ENCODE assay signal across 10 cellular contexts in genomic region chr20:14264869-14265268, GRCh38.
DNase-seq lines count a peak whose midpoint lies in the region; TF ChIP-seq lines count a peak whose summit lies in the region.
"Had no signal": no experiment of that assay in that cellular context is flagged by ENCODE, and none has a peak within 500 bp of the region (broad histone marks: within the 10 kb centered on the region; RNA-seq: fewer than 3 reads in every experiment).

No MANE protein-coding gene starts in this region.

- DNase-seq in DMS 273 (lab: John Stamatoyannopoulos, UW; ENCODE audit: unreplicated experiment) (peak; percentile 18), astrocyte of the cerebellum (ENCODE audit: low read depth) (no peak), occipital lobe (lab: John Stamatoyannopoulos, UW) (no peak), HUDEP-2 (lab: John Stamatoyannopoulos, UW; ENCODE audit: unreplicated experiment in 76 of 76) (no peak), NCI-H1105 (lab: John Stamatoyannopoulos, UW) (no peak), suprapubic skin (ENCODE audit: low spot score in 2 of 2) (no peak)
- DNase-seq: caudate nucleus, NCI-H1694 had no signal

- H3K9me3 ChIP-seq in liver (ENCODE audit: control insufficient read depth in 4 of 4, low read length in 3 of 4) = no peaks in the 10 kb centered on the region
- no peaks in the 10 kb centered on the region for H3K9me3 ChIP-seq in suprapubic skin

- H3K36me3 ChIP-seq in liver (ENCODE audit: control insufficient read depth in 4 of 4, insufficient read depth in 3 of 4, low read depth in 1 of 4, low read length in 3 of 4) (no peaks in the 10 kb centered on the region), suprapubic skin (no peaks in the 10 kb centered on the region)

- H3K27me3 ChIP-seq in liver (ENCODE audit: control insufficient read depth in 4 of 4, insufficient read depth in 4 of 4, low read length in 3 of 4) = no peaks in the 10 kb centered on the region
- no peaks in the 10 kb centered on the region for H3K27me3 ChIP-seq in suprapubic skin

- TF ChIP-seq EP300 in Ishikawa (IDR thresholded peaks at IDR 0.05; ENCODE audit: borderline replicate concordance) = no peak
- no peak for TF ChIP-seq EP300 in suprapubic skin (IDR thresholded peaks at IDR 0.05)

- H3K27ac ChIP-seq in liver (ENCODE audit: low read depth in 1 of 2, low read length in 2 of 2) = no peak overlapping the region
- H3K27ac ChIP-seq in suprapubic skin = no peak overlapping the region

- TF ChIP-seq RAD21 in Ishikawa (IDR thresholded peaks at IDR 0.05; ENCODE audit: low read depth) (peak; percentile 22; the same call in 1 of the 2 replicates), liver (IDR thresholded peaks at IDR 0.05) (peak in 1 of 2 donors; percentile 50)

- H3K9ac ChIP-seq in liver (ENCODE audit: low read depth in 1 of 2, low read length in 2 of 2) = no peak overlapping the region

- H3K4me1 ChIP-seq in liver (ENCODE audit: control insufficient read depth in 4 of 4, insufficient read depth in 4 of 4, low read length in 3 of 4) (no peaks in the 10 kb centered on the region), suprapubic skin (peaks cover 1% of the 10 kb centered on the region)

- in situ Hi-C loops in astrocyte of the cerebellum (cut with HindIII; ENCODE audit: low sequenced_read_pairs) = no loop called here

- TF ChIP-seq CTCF in astrocyte of the cerebellum (IDR thresholded peaks at IDR 0.05; ENCODE audit: low read depth, low read length, missing control alignments) (peak; percentile 19), liver (IDR thresholded peaks at IDR 0.05; ENCODE audit: low read depth, low read length, missing input control) (peak; percentile 14), suprapubic skin (IDR thresholded peaks at IDR 0.05) (no peak)

- H3K4me3 ChIP-seq in astrocyte of the cerebellum (ENCODE audit: low read depth, low read length) = no peak overlapping the region
- H3K4me3 ChIP-seq in liver (ENCODE audit: low read depth in 1 of 3, low read length in 3 of 3) = no peak overlapping the region
- no peak overlapping the region for H3K4me3 ChIP-seq in suprapubic skin

- TF ChIP-seq POLR2A in suprapubic skin (IDR thresholded peaks at IDR 0.05) = no peak

TF ChIP-seq in Ishikawa, 13 proteins besides CTCF, POLR2A, EP300 and RAD21:
- no peak for TF ChIP-seq CREB1 (IDR thresholded peaks at IDR 0.05; ENCODE audit: low read depth)
- TF ChIP-seq ZBTB7A (IDR thresholded peaks at IDR 0.05; ENCODE audit: low read depth) = no peak
- TF ChIP-seq REST (IDR thresholded peaks at IDR 0.05; ENCODE audit: low read depth) = no peak
- TF ChIP-seq CEBPB (IDR thresholded peaks at IDR 0.05) = no peak
- no peak for TF ChIP-seq USF1 (IDR thresholded peaks at IDR 0.05)
- no peak for TF ChIP-seq TEAD4 (IDR thresholded peaks at IDR 0.05)
- TF ChIP-seq TCF12 (IDR thresholded peaks at IDR 0.05; ENCODE audit: low read depth) = no peak
- no peak for TF ChIP-seq YY1 (IDR thresholded peaks at IDR 0.05; ENCODE audit: low read depth)
- TF ChIP-seq FOXM1 (IDR thresholded peaks at IDR 0.05; ENCODE audit: borderline replicate concordance, low read depth) = no peak
- no peak for TF ChIP-seq TAF1 (IDR thresholded peaks at IDR 0.05; ENCODE audit: low read depth)
- TF ChIP-seq EGR1 (IDR thresholded peaks at IDR 0.05) = no peak
- no peak for TF ChIP-seq MAX (IDR thresholded peaks at IDR 0.05)
- TF ChIP-seq NFIC (IDR thresholded peaks at IDR 0.05) = no peak

TF ChIP-seq in liver, 16 proteins besides CTCF, POLR2A, EP300 and RAD21:
- no peak for TF ChIP-seq JUND (IDR thresholded peaks at IDR 0.05)
- TF ChIP-seq SP1 (IDR thresholded peaks at IDR 0.05) = no peak
- no peak for TF ChIP-seq REST (IDR thresholded peaks at IDR 0.05)
- no peak for TF ChIP-seq ZBTB33 (IDR thresholded peaks at IDR 0.05)
- no peak for TF ChIP-seq GABPA (IDR thresholded peaks at IDR 0.05 in 1 of 2, conservative IDR thresholded peaks at IDR 0.05 in 1 of 2)
- no peak for TF ChIP-seq ATF3 (IDR thresholded peaks at IDR 0.05)
- no peak for TF ChIP-seq YY1 (IDR thresholded peaks at IDR 0.05)
- no peak for TF ChIP-seq TAF1 (conservative IDR thresholded peaks at IDR 0.05)
- TF ChIP-seq FOXA2 (IDR thresholded peaks at IDR 0.05) = no peak
- TF ChIP-seq HNF4G (IDR thresholded peaks at IDR 0.05) = no peak

Comparison
In these comparisons a context has a peak if more than half of its experiments do, and no peak if none do; other contexts are left out.
1. CTCF ChIP-seq: peak in astrocyte of the cerebellum (single experiment) and liver (single experiment); none in suprapubic skin (0 of 2).